Comparison of ENCODE assay signal across 19 cellular contexts in the genomic region with DNA sequence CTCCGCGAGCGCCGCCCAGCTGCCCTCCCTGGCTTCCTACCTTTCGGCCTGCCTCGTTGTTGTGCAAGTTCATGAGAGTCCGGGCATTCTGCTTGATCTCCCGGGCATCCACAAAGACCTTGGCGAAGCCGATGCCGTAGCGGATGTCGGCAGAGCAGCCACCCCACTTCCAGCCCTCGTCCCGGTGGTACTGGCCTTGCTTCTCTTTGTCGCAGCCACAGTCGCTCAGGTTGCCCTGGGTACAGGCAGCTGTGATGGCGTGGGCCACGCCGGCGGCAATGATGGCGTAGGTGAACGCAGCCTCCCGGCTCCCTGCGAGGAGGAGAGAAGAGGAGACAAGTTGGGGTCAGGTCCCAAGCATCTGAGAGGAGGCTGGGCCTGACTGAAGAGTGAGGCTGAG. TPM values are rescaled to one million over a fixed set of nuclear protein-coding genes. Genes with fewer than 3 reads are reported as not detected.
DNase-seq lines count a peak whose midpoint lies in the region; ATAC-seq and TF ChIP-seq lines count a peak whose summit lies in the region.
"Had no signal": no experiment of that assay in that cellular context is flagged by ENCODE, and none has a peak within 500 bp of the region (broad histone marks: within the 10 kb centered on the region; RNA-seq: fewer than 3 reads in every experiment).

No MANE protein-coding gene starts in this region.

- no peaks in the 10 kb centered on the region for H3K9me2 ChIP-seq in HCT116 (ENCODE audit: insufficient read depth)

- H3K9me3 ChIP-seq in HCT116 (ENCODE audit: control insufficient read depth in 1 of 2, insufficient read depth in 1 of 2, low read depth in 1 of 2, low read length in 2 of 2) (no peaks in the 10 kb centered on the region), trophoblast cell (ENCODE audit: insufficient read depth, low read depth, low read length) (no peaks in the 10 kb centered on the region)
- H3K9me3 ChIP-seq: BLaER1, HAP-1, MG63 had no signal

- H2AFZ ChIP-seq in HCT116 (ENCODE audit: low read depth, low read length, poor library complexity, severe bottlenecking) = no peak overlapping the region
- H2AFZ ChIP-seq in trophoblast cell (ENCODE audit: insufficient read depth, low read length, poor library complexity) = no peak overlapping the region
- H2AFZ ChIP-seq: GM23338 had no signal

- H3K27ac Mint-ChIP-seq in osteocyte (ENCODE audit: unreplicated experiment) = no peak overlapping the region
- H3K27ac Mint-ChIP-seq: CD4-positive, CD25-positive, alpha-beta regulatory T cell; GM23338 had no signal

- H4K12ac ChIP-seq in trophoblast cell (ENCODE audit: low read depth, low read length) = no peak overlapping the region

- H3K9me3 Mint-ChIP-seq in osteocyte (ENCODE audit: unreplicated experiment) = no peaks in the 10 kb centered on the region
- H3K9me3 Mint-ChIP-seq: CD4-positive, CD25-positive, alpha-beta regulatory T cell; GM23338 had no signal

- peak overlapping the region; percentile 46 for H4K91ac ChIP-seq in trophoblast cell (ENCODE audit: low read depth, low read length)

- H3K27me3 ChIP-seq in HCT116 (ENCODE audit: insufficient read depth, low read length) (no peaks in the 10 kb centered on the region), foreskin keratinocyte (no peaks in the 10 kb centered on the region), trophoblast cell (ENCODE audit: insufficient read depth, low read length) (no peaks in the 10 kb centered on the region)
- H3K27me3 ChIP-seq: BLaER1, MG63 had no signal

- H3K4me2 ChIP-seq in HCT116 (ENCODE audit: low read length) (peak overlapping the region; percentile 59), trophoblast cell (ENCODE audit: low read length) (no peak overlapping the region)
- H3K4me2 ChIP-seq: GM23338 had no signal

- ATAC-seq in HCT116 = no peak
- ATAC-seq in foreskin keratinocyte = no peak
- no peak for ATAC-seq in GM18520 (IDR thresholded peaks at IDR 0.05; ENCODE audit: unreplicated experiment)
- ATAC-seq: GM23338 had no signal

- no TSS peak for BruUV-seq in HCT116 (replicated peaks; lab: Mats Ljungman, UMichigan)

- no peaks in the 10 kb centered on the region for H4K20me1 ChIP-seq in HCT116 (ENCODE audit: insufficient read depth)
- H4K20me1 ChIP-seq: BLaER1 had no signal

- no peaks in the 10 kb centered on the region for H3K36me3 Mint-ChIP-seq in osteocyte (ENCODE audit: unreplicated experiment)
- H3K36me3 Mint-ChIP-seq: CD4-positive, CD25-positive, alpha-beta regulatory T cell had no signal

- CTCF ChIA-PET in HCT116 (lab: Charles Lee) (no interaction called here), RWPE1 (lab: Yijun Ruan, JAX) (interaction anchor here (0.8 to 1.5 kb wide), 3 partner anchors 26 to 197 kb away, joined by 3 to 7 read pairs (median 6); partner anchors contain the start of gene WNT7A)

- TF ChIP-seq RAD21 in HCT116 (IDR thresholded peaks at IDR 0.05; ENCODE audit: low read depth) = no peak

- H3K4me1 Mint-ChIP-seq in osteocyte (ENCODE audit: unreplicated experiment) = no peaks in the 10 kb centered on the region

- no peaks in the 10 kb centered on the region for H3K79me2 ChIP-seq in HCT116 (ENCODE audit: insufficient read depth, low read length)
- no peaks in the 10 kb centered on the region for H3K79me2 ChIP-seq in trophoblast cell (ENCODE audit: control insufficient read depth, insufficient read depth, low read length, poor library complexity)

- H3K9ac ChIP-seq in HCT116 (ENCODE audit: low read length) = peak overlapping the region; percentile 48
- no peak overlapping the region for H3K9ac ChIP-seq in trophoblast cell (ENCODE audit: low read length)
- H3K9ac ChIP-seq: BLaER1 had no signal

- peak overlapping the region; percentile 1 for H2BK12ac ChIP-seq in trophoblast cell (ENCODE audit: low read length)

- DNase-seq in HCT116 (ENCODE audit: low read depth, low spot score) (no peak), RWPE1 (ENCODE audit: low spot score) (no peak), foreskin keratinocyte (no peak), trophoblast cell (peak in 1 of 2 donors; percentile 37), osteocyte (ENCODE audit: extremely low spot score, unreplicated experiment) (no peak), foreskin fibroblast (no peak)
- DNase-seq: CD4-positive, CD25-positive, alpha-beta regulatory T cell; KBM-7; MG63; NCI-H2029 treated with DMSO at 0.1 percent for 48 hours; NCI-H2171 treated with DMSO at 0.1 percent for 48 hours; NCI-H748 treated with DMSO at 0.1 percent for 48 hours; SHP77 treated with DMSO at 0.1 percent for 48 hours had no signal

- intact Hi-C loops in HCT116 (cut with micrococcal nuclease) = no loop called here

- H2AK5ac ChIP-seq in trophoblast cell (ENCODE audit: low read length) = peak overlapping the region; percentile 5

- peak overlapping the region; percentile 10 for H3K4ac ChIP-seq in trophoblast cell (ENCODE audit: low read depth, low read length)

- peaks cover 3% of the 10 kb centered on the region for H3K27me3 Mint-ChIP-seq in osteocyte (ENCODE audit: unreplicated experiment)
- H3K27me3 Mint-ChIP-seq: CD4-positive, CD25-positive, alpha-beta regulatory T cell had no signal

- H3K14ac ChIP-seq in trophoblast cell (ENCODE audit: low read length) = peak overlapping the region; percentile 1

- RAD21 ChIA-PET in HCT116 (lab: Charles Lee; ENCODE audit: low non-redundant PET in 1 of 2, low total read pairs in 2 of 2, uncharacterized antibody in 2 of 2, unreplicated experiment in 2 of 2) = no interaction called here

- TF ChIP-seq CTCF in HCT116 (IDR thresholded peaks at IDR 0.05 in 2 of 3, conservative IDR thresholded peaks at IDR 0.05 in 1 of 3; ENCODE audit: borderline replicate concordance in 1 of 3, insufficient read depth in 1 of 3, low read depth in 2 of 3, low read length in 2 of 3) (no peak), RWPE1 (conservative IDR thresholded peaks at IDR 0.05; ENCODE audit: low read depth) (no peak), foreskin keratinocyte (conservative IDR thresholded peaks at IDR 0.05) (no peak), osteocyte (IDR thresholded peaks at IDR 0.05) (no peak), foreskin fibroblast (IDR thresholded peaks at IDR 0.05; ENCODE audit: low read depth, low read length) (no peak)

- H3K4me3 ChIP-seq in HCT116 (replicated peaks in 1 of 2; ENCODE audit: low read depth in 1 of 2, low read length in 2 of 2) = no peak overlapping the region
- no peak overlapping the region for H3K4me3 ChIP-seq in trophoblast cell (ENCODE audit: low read depth, low read length)
- H3K4me3 ChIP-seq in foreskin fibroblast (ENCODE audit: low read depth in 1 of 2, low read length in 2 of 2) = no peak overlapping the region
- H3K4me3 ChIP-seq: BLaER1, GM23338, HAP-1, MG63 had no signal

- peak overlapping the region; percentile 64 for H3K27ac ChIP-seq in HCT116 (ENCODE audit: low read depth, low read length)
- H3K27ac ChIP-seq in RWPE1 = peak overlapping the region; percentile 99
- H3K27ac ChIP-seq in foreskin keratinocyte = peak overlapping the region; percentile 86
- H3K27ac ChIP-seq in trophoblast cell (ENCODE audit: low read depth, low read length) = no peak overlapping the region
- H3K27ac ChIP-seq: BLaER1 had no signal

- no peak overlapping the region for H4K8ac ChIP-seq in trophoblast cell (ENCODE audit: low read depth, low read length)

- no peak overlapping the region for H3K23ac ChIP-seq in trophoblast cell (ENCODE audit: low read length)

- H3K4me3 Mint-ChIP-seq in osteocyte (ENCODE audit: unreplicated experiment) = no peak overlapping the region
- H3K4me3 Mint-ChIP-seq: CD4-positive, CD25-positive, alpha-beta regulatory T cell; GM23338 had no signal

- peaks cover 25% of the 10 kb centered on the region for H3K79me1 ChIP-seq in trophoblast cell (ENCODE audit: low read length)

- no peak for TF ChIP-seq POLR2A in HCT116 (IDR thresholded peaks at IDR 0.05; ENCODE audit: borderline replicate concordance, extremely low read depth, insufficient read depth, insufficient read length)

- POLR2A ChIA-PET in HCT116 (lab: Charles Lee) = no interaction called here
- POLR2A ChIA-PET in RWPE1 (lab: Yijun Ruan, JAX; ENCODE audit: low non-redundant PET) = no interaction called here

- no peaks in the 10 kb centered on the region for H3K36me3 ChIP-seq in HCT116 (ENCODE audit: control insufficient read depth in 1 of 2, insufficient read depth in 2 of 2, low read length in 2 of 2)
- H3K36me3 ChIP-seq in trophoblast cell (ENCODE audit: control insufficient read depth in 1 of 2, insufficient read depth in 2 of 2, low read length in 2 of 2) = no peaks in the 10 kb centered on the region
- H3K36me3 ChIP-seq: BLaER1, HAP-1, MG63 had no signal

- H2BK5ac ChIP-seq in trophoblast cell (ENCODE audit: low read depth, low read length, poor library complexity) = no peak overlapping the region

- H3K18ac ChIP-seq in trophoblast cell (ENCODE audit: low read length) = no peak overlapping the region

- no peak overlapping the region for H2BK120ac ChIP-seq in trophoblast cell (ENCODE audit: insufficient read depth, low read length, poor library complexity)

- H3K4me1 ChIP-seq in HCT116 (ENCODE audit: control insufficient read depth in 1 of 2, insufficient read depth in 2 of 2, low read length in 2 of 2) = peaks cover 37 to 81% of the 10 kb centered on the region in 2 experiments
- H3K4me1 ChIP-seq in foreskin keratinocyte = peaks cover 65% of the 10 kb centered on the region
- H3K4me1 ChIP-seq in trophoblast cell (ENCODE audit: control insufficient read depth in 1 of 2, insufficient read depth in 2 of 2, low read length in 2 of 2) = peaks cover 34 to 35% of the 10 kb centered on the region in 2 experiments
- H3K4me1 ChIP-seq: HAP-1 had no signal

- no CpG with 5 or more reads among the region's 25 CpGs for WGBS in trophoblast cell (ENCODE audit: extremely low coverage, insufficient coverage, insufficient read length)

TF ChIP-seq in HCT116, 20 proteins besides CTCF, POLR2A, EP300 and RAD21 (continues in another document):
- no peak for TF ChIP-seq ZNF274 (IDR thresholded peaks at IDR 0.05; ENCODE audit: low read depth, low read length)
- no peak for TF ChIP-seq EZH2 (IDR thresholded peaks at IDR 0.05)
- TF ChIP-seq SRF (IDR thresholded peaks at IDR 0.05; ENCODE audit: low read depth) = no peak
- no peak for TF ChIP-seq ELF1 (IDR thresholded peaks at IDR 0.05; ENCODE audit: borderline replicate concordance, low read depth)
- no peak for TF ChIP-seq SP1 (IDR thresholded peaks at IDR 0.05; ENCODE audit: low read depth)
- TF ChIP-seq EGR1 (IDR thresholded peaks at IDR 0.05; ENCODE audit: low read depth) = no peak
- TF ChIP-seq POLR2AphosphoS5 (IDR thresholded peaks at IDR 0.05; ENCODE audit: low read depth, low read length) = no peak
- no peak for TF ChIP-seq CEBPB (IDR thresholded peaks at IDR 0.05; ENCODE audit: low read depth)
- no peak for TF ChIP-seq TCF7L2 (IDR thresholded peaks at IDR 0.05; ENCODE audit: borderline replicate concordance, extremely low read depth, insufficient read depth, insufficient read length)
- no peak for TF ChIP-seq MAX (IDR thresholded peaks at IDR 0.05)

RNA-seq across cellular contexts. Expression of gene WNT7A, which starts 25.4 kb away (rescaled TPM):
- total RNA-seq in HCT116 (2021; ENCODE audit: unreplicated experiment) (0.34 TPM), foreskin keratinocyte (48.2 and 65.5 TPM in 2 replicates), osteocyte (not detected in 2 replicates)
- polyA plus RNA-seq in HCT116 (2012) = 0.56 and 0.91 TPM in 2 replicates
- 42.2 and 54.1 TPM in 2 replicates for polyA plus RNA-seq in foreskin keratinocyte
- polyA plus RNA-seq in trophoblast cell (2013) = 0.37 and 0.46 TPM in 2 replicates
- total RNA-seq: GM23338, LHCN-M2 had no signal
- polyA plus RNA-seq: AG04450, GM23338 had no signal

Comparison
In these comparisons a context has a peak if more than half of its experiments do, and no peak if none do; other contexts are left out.
1. RNA of gene WNT7A, which starts 25.4 kb away (total RNA-seq): 48.2 to 65.5 TPM in foreskin keratinocyte; 0.34 TPM in HCT116 (single experiment) and not detected in osteocyte; every median in the first group is over 10 times any median in the second.